Comparison of ENCODE assay signal across 7 cellular contexts in genomic region chr13:50512602-50513527, GRCh38.
DNase-seq lines count a peak whose midpoint lies in the region; ATAC-seq and TF ChIP-seq lines count a peak whose summit lies in the region.

No MANE protein-coding gene starts in this region.

- H2BK15ac ChIP-seq in H9 (ENCODE audit: low read depth, low read length): no peak overlapping the region

- no peaks in the 10 kb centered on the region for H3K79me1 ChIP-seq in H9 (ENCODE audit: insufficient read depth, low read depth, low read length, poor library complexity, severe bottlenecking)

- CTCF ChIA-PET in HEK293T (lab: Yijun Ruan, JAX): no interaction called here

- no peak overlapping the region for H3K18ac ChIP-seq in H9 (ENCODE audit: insufficient read length, low read depth, low read length)

- no peaks in the 10 kb centered on the region for H3K36me3 ChIP-seq in prostate gland

- no peak overlapping the region for H3K4me2 ChIP-seq in H9 (ENCODE audit: insufficient read depth, insufficient read length, low read length)

- H4K20me1 ChIP-seq in H9 (ENCODE audit: control insufficient read depth, insufficient read depth, insufficient read length): no peaks in the 10 kb centered on the region

- H3K9me3 ChIP-seq in prostate gland: no peaks in the 10 kb centered on the region
- H3K9me3 ChIP-seq in H9 (ENCODE audit: control insufficient read depth, low read depth, low read length): no peaks in the 10 kb centered on the region

- H2BK120ac ChIP-seq in H9 (ENCODE audit: low read depth, low read length, poor library complexity, severe bottlenecking): no peak overlapping the region

- POLR2A ChIA-PET in HEK293T (lab: Yijun Ruan, JAX): interaction anchor here (1.0 to 1.3 kb wide), 2 partner anchors 16 to 388 kb away, joined by 3 to 6 read pairs; no protein-coding TSS in a partner anchor

- no peak overlapping the region for H2AK5ac ChIP-seq in H9 (ENCODE audit: insufficient read length, low read length)

- H3K14ac ChIP-seq in H9 (ENCODE audit: insufficient read depth, low read length): no peak overlapping the region

- H3K9me3 Mint-ChIP-seq in activated T-cell treated with anti-CD3 and anti-CD28 coated beads, Interleukin-2, amount 50 U/mL, for 72 hours: peaks cover 0 to under 1% of the 10 kb centered on the region in 2 donors
- H3K9me3 Mint-ChIP-seq in H9: peaks cover 15 to 16% of the 10 kb centered on the region in 2 experiments

- H3K27ac ChIP-seq in prostate gland: peak overlapping the region; percentile 35 to 57
- no peak overlapping the region for H3K27ac ChIP-seq in H9 (ENCODE audit: insufficient read length, low read depth, low read length)

- H3K56ac ChIP-seq in H9 (ENCODE audit: insufficient read length, low read depth, low read length): no peak overlapping the region

- no peak overlapping the region for H3T11ph ChIP-seq in H9 (ENCODE audit: low read length)

- no peak overlapping the region for H2BK5ac ChIP-seq in H9 (ENCODE audit: insufficient read length, low read length)

- no peaks in the 10 kb centered on the region for H3K79me2 ChIP-seq in H9 (ENCODE audit: insufficient read depth, low read length)

- intact Hi-C loops in head of caudate nucleus (cut with DNase I): no loop called here
- intact Hi-C loops in prostate gland (cut with DNase I): loop anchor here (10.0 kb wide), 1 partner anchor 158 kb away; no protein-coding TSS in a partner anchor

- no peak overlapping the region for H3K4ac ChIP-seq in H9 (ENCODE audit: low read depth, low read length)

- H4K5ac ChIP-seq in H9 (ENCODE audit: insufficient read length, low read depth, low read length): no peak overlapping the region

- no peak overlapping the region for H3K23ac ChIP-seq in H9 (ENCODE audit: insufficient read length, low read depth, low read length)

- no peak overlapping the region for H3K27ac Mint-ChIP-seq in activated T-cell treated with anti-CD3 and anti-CD28 coated beads, Interleukin-2, amount 50 U/mL, for 72 hours
- H3K27ac Mint-ChIP-seq in H9: no peak overlapping the region

- WGBS in prostate gland: 4% methylated on average over 12 of the region's 12 CpGs
- WGBS in H9 (ENCODE audit: extremely low coverage, insufficient read length, low lambda C conversion rate): no CpG with 5 or more reads among the region's 12 CpGs

- H3K4me3 Mint-ChIP-seq in activated T-cell treated with anti-CD3 and anti-CD28 coated beads, Interleukin-2, amount 50 U/mL, for 72 hours: no peak overlapping the region
- H3K4me3 Mint-ChIP-seq in H9: no peak overlapping the region

- H3K4me3 ChIP-seq in NB4 (ENCODE audit: low read depth, low read length) (peak overlapping the region; percentile 62), prostate gland (peak overlapping the region in 1 of 2 donors; percentile 2)

- no peaks in the 10 kb centered on the region for H3K27me3 Mint-ChIP-seq in activated T-cell treated with anti-CD3 and anti-CD28 coated beads, Interleukin-2, amount 50 U/mL, for 72 hours (ENCODE audit: low read depth)
- no peaks in the 10 kb centered on the region; the same call in 1 of the 2 replicates for H3K27me3 Mint-ChIP-seq in H9 (ENCODE audit: low read depth)

- peaks cover 0 to under 1% of the 10 kb centered on the region in 2 donors for H3K36me3 Mint-ChIP-seq in activated T-cell treated with anti-CD3 and anti-CD28 coated beads, Interleukin-2, amount 50 U/mL, for 72 hours (ENCODE audit: insufficient read depth in 2 of 2)
- peaks cover 8 to 14% (median 9%) of the 10 kb centered on the region in 3 experiments; a peak in 6 of 7 replicates for H3K36me3 Mint-ChIP-seq in H9 (ENCODE audit: insufficient read depth in 1 of 3, low read depth in 3 of 3)

- no peaks in the 10 kb centered on the region for H3K23me2 ChIP-seq in H9 (ENCODE audit: insufficient read length, low read depth, low read length, poor library complexity, severe bottlenecking)

- H3K27me3 ChIP-seq in prostate gland (replicated peaks; ENCODE audit: insufficient read depth) (no peaks in the 10 kb centered on the region), H9 (ENCODE audit: insufficient read depth, low read length) (no peaks in the 10 kb centered on the region)

- TF ChIP-seq POLR2A in NB4 (IDR thresholded peaks at IDR 0.05; ENCODE audit: extremely low read depth, insufficient read length) (no peak), prostate gland (IDR thresholded peaks at IDR 0.05) (no peak)

- peak; percentile 92 for ATAC-seq in GM18498 (IDR thresholded peaks at IDR 0.05; ENCODE audit: unreplicated experiment)
- ATAC-seq in activated T-cell treated with anti-CD3 and anti-CD28 coated beads, Interleukin-2, amount 50 U/mL, for 72 hours (replicated peaks in 1 of 2): peak; percentile 67 to 75

- no peak overlapping the region for H4K91ac ChIP-seq in H9 (ENCODE audit: insufficient read length, low read depth, low read length)

- H2BK20ac ChIP-seq in H9 (ENCODE audit: low read depth, low read length, poor library complexity, severe bottlenecking): no peak overlapping the region

- no peak for TF ChIP-seq CTCF in NB4 (IDR thresholded peaks at IDR 0.05; ENCODE audit: low read depth, low read length)
- TF ChIP-seq CTCF in prostate gland (IDR thresholded peaks at IDR 0.05): peak in 1 of 4 experiments; percentile 2
- no peak for TF ChIP-seq CTCF in H9 (conservative IDR thresholded peaks at IDR 0.05)

- no peak overlapping the region for H3K9ac ChIP-seq in H9 (ENCODE audit: extremely low read depth, insufficient read length, low read length)

- no peak overlapping the region for H4K8ac ChIP-seq in H9 (replicated peaks; ENCODE audit: insufficient read length, low read depth, low read length)

- H3K4me1 ChIP-seq in prostate gland (replicated peaks): no peaks in the 10 kb centered on the region
- no peaks in the 10 kb centered on the region for H3K4me1 ChIP-seq in H9 (ENCODE audit: insufficient read depth, low read length)

- H2BK12ac ChIP-seq in H9 (ENCODE audit: insufficient read length, low read depth, low read length): no peak overlapping the region

- DNase-seq in HEK293T (ENCODE audit: extremely low spot score) (peak; percentile 41), NB4 (ENCODE audit: low read depth) (peak; percentile 88), head of caudate nucleus (peak; percentile 38 to 81 (median 61)), prostate gland (ENCODE audit: low spot score) (peak; percentile 48), H9 (no peak)
- peak; percentile 39 to 40 for DNase-seq in activated T-cell treated with anti-CD3 and anti-CD28 coated beads, Interleukin-2, amount 50 U/mL, for 72 hours

- H3K4me1 Mint-ChIP-seq in activated T-cell treated with anti-CD3 and anti-CD28 coated beads, Interleukin-2, amount 50 U/mL, for 72 hours (ENCODE audit: low read depth): no peaks in the 10 kb centered on the region
- H3K4me1 Mint-ChIP-seq in H9: no peaks in the 10 kb centered on the region

- no peak overlapping the region for H2AFZ ChIP-seq in H9 (ENCODE audit: low read length)

TF ChIP-seq in HEK293T, 16 proteins besides CTCF, POLR2A, EP300 and RAD21:
- no peak for TF ChIP-seq BHLHE40 (IDR thresholded peaks at IDR 0.05; ENCODE audit: borderline replicate concordance)
- TF ChIP-seq PKNOX1 (IDR thresholded peaks at IDR 0.05): peak; percentile 29; the same call in 1 of the 2 replicates
